ENCODE assay signal across 18 cellular contexts in genomic region chr12:12116677-12117076, GRCh38. TPM values are rescaled to one million over a fixed set of nuclear protein-coding genes. Genes with fewer than 3 reads are reported as not detected.
DNase-seq lines count a peak whose midpoint lies in the region; ATAC-seq and TF ChIP-seq lines count a peak whose summit lies in the region.
"Had no signal": no experiment of that assay in that cellular context is flagged by ENCODE, and none has a peak within 500 bp of the region (broad histone marks: within the 10 kb centered on the region; RNA-seq: fewer than 3 reads in every experiment).

No MANE protein-coding gene starts in this region.

- no peak for DNase-seq in WTC11 (ENCODE audit: low spot score)
- DNase-seq in left colon = no peak
- DNase-seq in upper lobe of right lung = no peak
- DNase-seq in omental fat pad (ENCODE audit: low spot score) = no peak
- DNase-seq in putamen (ENCODE audit: low spot score) = no peak
- DNase-seq: AML-193; Caco-2; Calu3; CD4-positive, alpha-beta T cell; CD8-positive, alpha-beta T cell; DMS79 treated with DMSO at 0.1 percent for 48 hours; GF-D8 had no signal

- no peak overlapping the region for H3K27ac ChIP-seq in upper lobe of right lung
- H3K27ac ChIP-seq: 22Rv1; A549; BLaER1 treated with 17β-estradiol and CSF1 and Interleukin-3, amounts not matched to agents 10 nM and 100 nM; C4-2B had no signal

- H3K4me3 Mint-ChIP-seq in WTC11 = no peak overlapping the region
- H3K4me3 Mint-ChIP-seq: B cell; CD4-positive, alpha-beta T cell; CD8-positive, alpha-beta T cell had no signal

- TF ChIP-seq CTCF in WTC11 (IDR thresholded peaks at IDR 0.05) = no peak
- TF ChIP-seq CTCF in upper lobe of right lung (IDR thresholded peaks at IDR 0.05) = no peak
- no peak for TF ChIP-seq CTCF in omental fat pad (IDR thresholded peaks at IDR 0.05)

- H3K27me3 Mint-ChIP-seq in WTC11 (ENCODE audit: low read depth) = no peaks in the 10 kb centered on the region
- H3K27me3 Mint-ChIP-seq: B cell; CD4-positive, alpha-beta T cell had no signal

- no peaks in the 10 kb centered on the region for H3K9me3 Mint-ChIP-seq in WTC11
- H3K9me3 Mint-ChIP-seq: CD4-positive, alpha-beta T cell; CD8-positive, alpha-beta T cell had no signal

- peaks cover 27% of the 10 kb centered on the region for H3K36me3 Mint-ChIP-seq in WTC11
- H3K36me3 Mint-ChIP-seq: CD8-positive, alpha-beta T cell had no signal

- POLR2A ChIA-PET in WTC11 (lab: Charles Lee) = no interaction called here

- no peak overlapping the region for H3K4me3 ChIP-seq in upper lobe of right lung
- H3K4me3 ChIP-seq: A549; BLaER1 treated with 17β-estradiol and CSF1 and Interleukin-3, amounts not matched to agents 10 nM and 100 nM had no signal

- intact Hi-C loops in left colon (cut with DNase I, micrococcal nuclease) (no loop called here), upper lobe of right lung (cut with DNase I) (no loop called here)

- H3K4me1 Mint-ChIP-seq in WTC11 = no peaks in the 10 kb centered on the region
- H3K4me1 Mint-ChIP-seq: B cell had no signal

- no peaks in the 10 kb centered on the region for H3K9me3 ChIP-seq in upper lobe of right lung
- H3K9me3 ChIP-seq: A549, Caco-2 had no signal

- CTCF ChIA-PET in WTC11 (lab: Charles Lee) = interaction anchor here (0.9 kb wide), 1 partner anchor 219 kb away, joined by 3 read pairs; no protein-coding TSS in a partner anchor

- H3K27ac Mint-ChIP-seq in WTC11 = 0 out of 2 replicates have a peak overlapping the region, but pooled peaks have one; percentile 27
- H3K27ac Mint-ChIP-seq: B cell; CD4-positive, alpha-beta T cell; CD8-positive, alpha-beta T cell had no signal

- ATAC-seq in WTC11 (no peak), left colon (peak; percentile 65), upper lobe of right lung (peak; percentile 31), omental fat pad (ENCODE audit: low FRiP score) (no peak)
- ATAC-seq: A549; CD8-positive, alpha-beta T cell had no signal

- H3K36me3 ChIP-seq in upper lobe of right lung = peaks cover 17% of the 10 kb centered on the region

- H3K4me1 ChIP-seq in upper lobe of right lung = no peaks in the 10 kb centered on the region
- H3K4me1 ChIP-seq: BLaER1 treated with 17β-estradiol and CSF1 and Interleukin-3, amounts not matched to agents 10 nM and 100 nM had no signal

- H3K27me3 ChIP-seq in upper lobe of right lung = no peaks in the 10 kb centered on the region
- H3K27me3 ChIP-seq: BLaER1 treated with 17β-estradiol and CSF1 and Interleukin-3, amounts not matched to agents 10 nM and 100 nM had no signal

TF ChIP-seq in WTC11, 78 proteins besides CTCF, POLR2A, EP300 and RAD21 (continues in another document):
- TF ChIP-seq GRHL2 (CRISPR knock-in tag; IDR thresholded peaks at IDR 0.05; ENCODE audit: insufficient replicate concordance, severe bottlenecking) (no peak), ZNF512 (CRISPR knock-in tag; IDR thresholded peaks at IDR 0.05; ENCODE audit: borderline replicate concordance) (no peak), ESRRA (CRISPR knock-in tag; IDR thresholded peaks at IDR 0.05; ENCODE audit: borderline replicate concordance) (no peak), TCF7 (CRISPR knock-in tag; IDR thresholded peaks at IDR 0.05; ENCODE audit: low read depth) (no peak), ZNF121 (CRISPR knock-in tag; IDR thresholded peaks at IDR 0.05) (no peak), CDX4 (CRISPR knock-in tag; IDR thresholded peaks at IDR 0.05; ENCODE audit: borderline replicate concordance) (no peak), ARID4B (CRISPR knock-in tag; IDR thresholded peaks at IDR 0.05; ENCODE audit: borderline replicate concordance) (no peak), RELA (CRISPR knock-in tag; IDR thresholded peaks at IDR 0.05; ENCODE audit: borderline replicate concordance) (no peak)
- TF ChIP-seq, protein P1, sequence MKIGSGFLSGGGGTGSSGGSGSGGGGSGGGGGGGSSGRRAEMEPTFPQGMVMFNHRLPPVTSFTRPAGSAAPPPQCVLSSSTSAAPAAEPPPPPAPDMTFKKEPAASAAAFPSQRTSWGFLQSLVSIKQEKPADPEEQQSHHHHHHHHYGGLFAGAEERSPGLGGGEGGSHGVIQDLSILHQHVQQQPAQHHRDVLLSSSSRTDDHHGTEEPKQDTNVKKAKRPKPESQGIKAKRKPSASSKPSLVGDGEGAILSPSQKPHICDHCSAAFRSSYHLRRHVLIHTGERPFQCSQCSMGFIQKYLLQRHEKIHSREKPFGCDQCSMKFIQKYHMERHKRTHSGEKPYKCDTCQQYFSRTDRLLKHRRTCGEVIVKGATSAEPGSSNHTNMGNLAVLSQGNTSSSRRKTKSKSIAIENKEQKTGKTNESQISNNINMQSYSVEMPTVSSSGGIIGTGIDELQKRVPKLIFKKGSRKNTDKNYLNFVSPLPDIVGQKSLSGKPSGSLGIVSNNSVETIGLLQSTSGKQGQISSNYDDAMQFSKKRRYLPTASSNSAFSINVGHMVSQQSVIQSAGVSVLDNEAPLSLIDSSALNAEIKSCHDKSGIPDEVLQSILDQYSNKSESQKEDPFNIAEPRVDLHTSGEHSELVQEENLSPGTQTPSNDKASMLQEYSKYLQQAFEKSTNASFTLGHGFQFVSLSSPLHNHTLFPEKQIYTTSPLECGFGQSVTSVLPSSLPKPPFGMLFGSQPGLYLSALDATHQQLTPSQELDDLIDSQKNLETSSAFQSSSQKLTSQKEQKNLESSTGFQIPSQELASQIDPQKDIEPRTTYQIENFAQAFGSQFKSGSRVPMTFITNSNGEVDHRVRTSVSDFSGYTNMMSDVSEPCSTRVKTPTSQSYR (CRISPR knock-in tag; IDR thresholded peaks at IDR 0.05) = no peak

RNA-seq across cellular contexts. Expression of gene BCL2L14, which starts 45.9 kb away (rescaled TPM):
- total RNA-seq in WTC11 (2021) = 0.87 to 0.94 TPM (median 0.90 TPM) in 3 replicates
- 10 to 100 TPM; 54.4 to 57.6 TPM for total RNA-seq in left colon
- total RNA-seq in upper lobe of right lung = 1.4 TPM
- under 1 TPM in 1 of 4 donors, not detected in 3; 0.36 TPM for total RNA-seq in omental fat pad
- total RNA-seq: A172, B cell had no signal

Comparison
In these comparisons a context has a peak if more than half of its experiments do, and no peak if none do; other contexts are left out.
1. ATAC-seq: peak in left colon (single experiment) and upper lobe of right lung (single experiment); none in WTC11 (single experiment) and omental fat pad (single experiment).
2. RNA of gene BCL2L14, which starts 45.9 kb away (total RNA-seq): 54.4 to 57.6 TPM in left colon; 1.4 TPM in upper lobe of right lung (single experiment), 0.87 to 0.94 TPM in WTC11 and 0.36 TPM in omental fat pad; every median in the first group is over 10 times any median in the second.